6 cellular contexts compared by ENCODE assay signal in genomic region chrX:149946932-149947331, GRCh38. TPM values are rescaled to one million over a fixed set of nuclear protein-coding genes. Genes with fewer than 3 reads are reported as not detected.
"Had no signal": no experiment of that assay in that cellular context is flagged by ENCODE, and none has a peak within 500 bp of the region (broad histone marks: within the 10 kb centered on the region; RNA-seq: fewer than 3 reads in every experiment).

No MANE protein-coding gene starts in this region.

RNA-seq across cellular contexts. Expression of gene HSFX4, which starts 17.6 kb away (rescaled TPM):
- total RNA-seq: GM23248, GM23338, H4, H7, H9, HFFc6 had no signal
- polyA plus RNA-seq: GM23248, GM23338 had no signal
